8 cellular contexts compared by ENCODE assay signal in the genomic region with DNA sequence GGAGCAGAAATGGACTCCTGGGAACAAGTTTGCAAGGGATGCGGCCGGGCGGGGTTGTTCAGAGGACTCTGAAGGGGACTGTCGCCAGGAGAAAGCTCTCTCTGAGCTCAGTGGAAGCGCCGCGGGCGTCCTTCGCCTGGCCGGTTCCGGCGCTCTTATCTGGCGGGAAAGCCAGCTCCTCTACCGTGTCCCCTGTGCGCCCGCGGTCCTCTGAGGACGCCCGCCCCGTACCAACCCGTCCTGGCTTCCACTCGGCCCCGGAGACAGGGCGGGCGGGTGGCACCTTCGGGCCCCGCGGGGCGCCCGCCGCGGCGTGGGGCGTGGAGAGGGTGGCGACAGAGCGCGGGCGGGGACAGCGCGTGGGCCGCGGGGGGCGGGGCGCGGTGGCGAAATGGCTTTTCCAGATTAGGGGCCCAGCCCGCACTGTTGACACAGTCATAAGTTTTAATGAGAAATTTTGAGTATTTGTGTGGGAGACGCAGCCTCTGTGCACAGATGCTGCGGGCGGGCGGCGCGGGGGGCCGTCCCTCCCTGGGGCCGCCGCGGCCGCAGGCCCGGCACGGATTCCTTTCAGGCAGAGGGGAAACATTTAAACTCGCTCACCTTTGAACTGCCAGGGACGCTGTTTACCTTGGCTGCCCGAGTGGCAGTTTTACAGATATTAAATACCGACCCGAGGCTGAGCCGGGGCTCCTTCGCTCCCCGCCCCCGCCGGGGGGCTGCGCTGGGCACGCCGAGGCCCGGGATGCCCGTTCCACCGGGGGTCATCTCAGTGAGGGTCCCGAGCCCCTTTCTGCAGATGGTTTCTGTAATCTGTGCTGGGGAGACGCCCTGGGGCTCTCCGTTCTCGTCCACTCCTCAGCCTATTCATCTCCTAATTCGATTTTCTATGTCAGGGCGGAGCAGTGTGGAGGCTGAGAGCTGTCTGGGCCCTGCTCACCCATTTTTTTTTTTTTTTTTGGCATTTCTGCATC.
DNase-seq lines count a peak whose midpoint lies in the region; ATAC-seq and TF ChIP-seq lines count a peak whose summit lies in the region.

No MANE protein-coding gene starts in this region.

- no peaks in the 10 kb centered on the region for H3K9me3 ChIP-seq in cardiac muscle cell (ENCODE audit: low read depth)

- in situ Hi-C loops in G401 (cut with HindIII; ENCODE audit: low sequenced_read_pairs): no loop called here

- H3K36me3 Mint-ChIP-seq in HFFc6 (ENCODE audit: low read depth): no peaks in the 10 kb centered on the region

- H3K27ac Mint-ChIP-seq in HFFc6: no peak overlapping the region

- no peak for TF ChIP-seq CTCF in HFFc6 (IDR thresholded peaks at IDR 0.05)
- TF ChIP-seq CTCF in cardiac muscle cell (IDR thresholded peaks at IDR 0.05; ENCODE audit: low read depth, low read length): no peak

- H3K4me1 Mint-ChIP-seq in HFFc6 (ENCODE audit: low read depth): no peaks in the 10 kb centered on the region

- H3K27me3 ChIP-seq in cardiac muscle cell (peaks cover 93% of the 10 kb centered on the region), rectal smooth muscle tissue (ENCODE audit: control insufficient read depth, insufficient read depth, low read length) (peaks cover 6% of the 10 kb centered on the region)

- H3K36me3 ChIP-seq in cardiac muscle cell (no peaks in the 10 kb centered on the region), rectal smooth muscle tissue (ENCODE audit: control insufficient read depth, insufficient read depth, low read length) (no peaks in the 10 kb centered on the region)

- H3K27ac ChIP-seq in cardiac muscle cell (no peak overlapping the region), rectal smooth muscle tissue (ENCODE audit: low read depth, low read length) (no peak overlapping the region)

- peaks cover 61% of the 10 kb centered on the region for H3K27me3 Mint-ChIP-seq in HFFc6 (ENCODE audit: insufficient read depth)

- ATAC-seq in HG03439 (IDR thresholded peaks at IDR 0.05; ENCODE audit: unreplicated experiment): no peak

- H3K4me3 ChIP-seq in cardiac muscle cell (peak overlapping the region; percentile 37), rectal smooth muscle tissue (ENCODE audit: low read length) (peak overlapping the region; percentile 61)

- H3K4me3 Mint-ChIP-seq in HFFc6: peak overlapping the region; percentile 50; the same call in 1 of the 2 replicates

- H3K9ac ChIP-seq in rectal smooth muscle tissue (ENCODE audit: low read length): no peak overlapping the region

- no peaks in the 10 kb centered on the region for H3K9me3 Mint-ChIP-seq in HFFc6

- DNase-seq in AG08396 (ENCODE audit: low spot score): peak; percentile 26
- DNase-seq in HFFc6: no peak
- peak in 2 of 3 experiments; percentile 13 to 23 for DNase-seq in activated CD8-positive, alpha-beta memory T cell treated with anti-CD3 and anti-CD28 coated beads for 48 hours (ENCODE audit: low read depth in 2 of 3, low spot score in 2 of 3)
- DNase-seq in cardiac muscle cell (ENCODE audit: low read depth in 1 of 2, low spot score in 1 of 2): peak; percentile 9 to 62
- no peak for DNase-seq in G401 (ENCODE audit: low spot score)
- DNase-seq in RKO (ENCODE audit: low spot score): no peak

- H3K4me1 ChIP-seq in cardiac muscle cell (ENCODE audit: low read depth) (peaks cover 3% of the 10 kb centered on the region), rectal smooth muscle tissue (ENCODE audit: control insufficient read depth, insufficient read depth, low read length) (no peaks in the 10 kb centered on the region)

Comparison
In these comparisons a context has a peak if more than half of its experiments do, and no peak if none do; other contexts are left out.
1. DNase-seq: peak in AG08396 (single experiment), activated CD8-positive, alpha-beta memory T cell treated with anti-CD3 and anti-CD28 coated beads for 48 hours (2 of 3) and cardiac muscle cell (2 of 2); none in HFFc6 (single experiment), G401 (single experiment) and RKO (single experiment).